ENCODE assay signal across 9 cellular contexts in genomic region chr1:10793129-10793651, GRCh38. TPM values are rescaled to one million over a fixed set of nuclear protein-coding genes. Genes with fewer than 3 reads are reported as not detected.
DNase-seq lines count a peak whose midpoint lies in the region; ATAC-seq, FAIRE-seq and TF ChIP-seq lines count a peak whose summit lies in the region.
"Had no signal": no experiment of that assay in that cellular context is flagged by ENCODE, and none has a peak within 500 bp of the region (broad histone marks: within the 10 kb centered on the region; RNA-seq: fewer than 3 reads in every experiment).

No MANE protein-coding gene starts in this region.

- H3K27ac ChIP-seq in neural progenitor cell (no peak overlapping the region), adrenal gland (no peak overlapping the region)

- TF ChIP-seq POLR2A in adrenal gland (IDR thresholded peaks at IDR 0.05) (no peak), H54 (IDR thresholded peaks at IDR 0.05; ENCODE audit: low read depth, low read length) (no peak)

- ATAC-seq in left lobe of liver = no peak

- H3K79me2 ChIP-seq in neural progenitor cell (ENCODE audit: low read depth) = peaks cover 16% of the 10 kb centered on the region

- H3K27me3 Mint-ChIP-seq in chondrocyte (ENCODE audit: low read depth) (peaks cover 18% of the 10 kb centered on the region), neural progenitor cell (ENCODE audit: insufficient read depth, low read depth) (peaks cover 18% of the 10 kb centered on the region)

- peaks cover 19% of the 10 kb centered on the region for H3K4me1 Mint-ChIP-seq in chondrocyte (ENCODE audit: low read depth)
- H3K4me1 Mint-ChIP-seq in neural progenitor cell = peaks cover 25% of the 10 kb centered on the region

- 2 to 7% (median 3%) methylated on average over 9 of the region's 9 CpGs for WGBS in adrenal gland, 4 donors

- H3K4me1 ChIP-seq in neural progenitor cell (peaks cover 66% of the 10 kb centered on the region), adrenal gland (replicated peaks in 1 of 2) (peaks cover 15 to 31% of the 10 kb centered on the region in 2 donors)

- no peaks in the 10 kb centered on the region for H3K36me3 Mint-ChIP-seq in chondrocyte (ENCODE audit: low read depth)
- no peaks in the 10 kb centered on the region for H3K36me3 Mint-ChIP-seq in neural progenitor cell

- H3K4me3 Mint-ChIP-seq in chondrocyte (ENCODE audit: unreplicated experiment) = peak overlapping the region; percentile 51
- H3K4me3 Mint-ChIP-seq in neural progenitor cell = peak overlapping the region; percentile 91

- H3K9me3 Mint-ChIP-seq in chondrocyte (ENCODE audit: low read depth) = no peaks in the 10 kb centered on the region
- H3K9me3 Mint-ChIP-seq in neural progenitor cell = no peaks in the 10 kb centered on the region

- DNase-seq in DMS153 (lab: John Stamatoyannopoulos, UW) = peak; percentile 53
- peak; percentile 23 for DNase-seq in MV-4-11 (lab: John Stamatoyannopoulos, UW)
- DNase-seq in chondrocyte (ENCODE audit: low spot score) = no peak
- peak; percentile 66 for DNase-seq in neural progenitor cell (ENCODE audit: low spot score)
- no peak for DNase-seq in left lobe of liver (ENCODE audit: low spot score)
- no peak for DNase-seq in 8988T
- no peak for DNase-seq in adrenal gland
- no peak for DNase-seq in H54 (ENCODE audit: insufficient read length, low spot score)

- no peaks in the 10 kb centered on the region for H3K36me3 ChIP-seq in neural progenitor cell
- H3K36me3 ChIP-seq in adrenal gland (replicated peaks in 1 of 2) = no peaks in the 10 kb centered on the region
- H3K36me3 ChIP-seq: HAP-1 had no signal

- H3K27ac Mint-ChIP-seq in chondrocyte (ENCODE audit: unreplicated experiment) (no peak overlapping the region), neural progenitor cell (peak overlapping the region; percentile 62)

- H3F3A ChIP-seq in neural progenitor cell (ENCODE audit: low read depth) = peaks cover 53% of the 10 kb centered on the region

- H4K20me1 ChIP-seq in neural progenitor cell (ENCODE audit: low read depth) = peaks cover 69% of the 10 kb centered on the region

- intact Hi-C loops in adrenal gland (cut with DNase I) = loop anchor here (10.0 kb wide), 1 partner anchor 288 kb away; no protein-coding TSS in a partner anchor

- no peak overlapping the region for H2AFZ ChIP-seq in neural progenitor cell (replicated peaks)

- no peaks in the 10 kb centered on the region for H3K9me3 ChIP-seq in neural progenitor cell (ENCODE audit: low read depth)
- H3K9me3 ChIP-seq in adrenal gland (replicated peaks in 1 of 3) = no peaks in the 10 kb centered on the region
- H3K9me3 ChIP-seq: HAP-1 had no signal

- peaks cover 42% of the 10 kb centered on the region for H3K27me3 ChIP-seq in neural progenitor cell
- no peaks in the 10 kb centered on the region for H3K27me3 ChIP-seq in adrenal gland

- TF ChIP-seq CTCF in chondrocyte (IDR thresholded peaks at IDR 0.05) = no peak
- no peak for TF ChIP-seq CTCF in neural progenitor cell (IDR thresholded peaks at IDR 0.05)
- no peak for TF ChIP-seq CTCF in adrenal gland (IDR thresholded peaks at IDR 0.05)

- peak overlapping the region; percentile 97 for H3K4me2 ChIP-seq in neural progenitor cell

- no peak for FAIRE-seq in H54 (lab: Jason Lieb, UNC)

- H3K9ac ChIP-seq in neural progenitor cell = no peak overlapping the region

- H3K4me3 ChIP-seq in neural progenitor cell (peak overlapping the region; percentile 91), adrenal gland (no peak overlapping the region)

RNA-seq across cellular contexts. Expression of gene CASZ1, which starts 3.3 kb away (rescaled TPM):
- 1.9 to 4.1 TPM (median 3.4 TPM) in 3 replicates for total RNA-seq in chondrocyte
- 3.4 and 10.1 TPM in 2 replicates for total RNA-seq in neural progenitor cell (ENCODE audit: low replicate concordance)
- total RNA-seq in left lobe of liver = 4.8 TPM
- 10 to 100 TPM in 1 of 8 donors, 1 to 10 TPM in 7; 2.5 to 35.2 (median 7.9) TPM for total RNA-seq in adrenal gland
- polyA plus RNA-seq in adrenal gland = 10 to 100 TPM in 1 of 3 donors, 1 to 10 TPM in 2; 3.1 to 10.2 (median 3.6) TPM

Comparison
In these comparisons a context has a peak if more than half of its experiments do, and no peak if none do; other contexts are left out.
1. DNase-seq: peak in DMS153 (single experiment), MV-4-11 (single experiment) and neural progenitor cell (single experiment); none in chondrocyte (single experiment), left lobe of liver (single experiment), 8988T (single experiment), adrenal gland (0 of 7) and H54 (single experiment).